Comparison of ENCODE assay signal across 40 cellular contexts in the genomic region with DNA sequence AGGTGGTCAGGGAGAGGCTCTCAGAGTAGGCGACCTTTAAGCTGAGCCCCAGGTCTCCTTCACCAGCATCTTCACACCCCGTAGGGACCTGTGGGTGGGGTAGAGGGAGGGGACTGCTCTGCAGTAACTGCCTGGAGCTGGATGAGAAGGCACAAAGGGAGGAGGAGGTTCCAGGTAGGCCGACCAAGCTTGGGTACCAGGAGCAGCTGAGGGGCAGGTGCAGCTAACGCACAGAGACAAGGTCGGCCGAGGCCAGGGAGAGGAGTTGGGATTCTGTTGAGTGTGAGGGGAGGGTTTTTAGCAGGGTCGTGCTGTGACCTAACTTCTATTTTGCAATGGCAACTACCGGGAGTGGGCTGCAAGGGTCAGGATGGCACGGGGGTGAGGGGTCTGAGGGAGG. TPM values are rescaled to one million over a fixed set of nuclear protein-coding genes. Genes with fewer than 3 reads are reported as not detected.
"Had no signal": no experiment of that assay in that cellular context is flagged by ENCODE, and none has a peak within 500 bp of the region (broad histone marks: within the 10 kb centered on the region; RNA-seq: fewer than 3 reads in every experiment).

No MANE protein-coding gene starts in this region.

- H3K36me3 ChIP-seq: ascending aorta, cardiac muscle cell, MG63 had no signal

- H3K27ac ChIP-seq: ascending aorta, cardiac muscle cell, PC-9, RWPE1, VCaP had no signal

- H3K4me2 ChIP-seq: PC-9 had no signal

- H3K9me3 ChIP-seq: ascending aorta, MG63 had no signal

- DNase-seq: activated B cell treated with CpG ODN at 0.5 μM for 24 hours; activated CD4-positive, alpha-beta memory T cell treated with anti-CD3 and anti-CD28 coated beads, Interleukin-2, amount 10 ng/mL, durations not matched to agents 7 days and 5 days; activated CD4-positive, alpha-beta T cell treated with anti-CD3 and anti-CD28 coated beads for 1 hour; activated CD4-positive, alpha-beta T cell treated with anti-CD3 and anti-CD28 coated beads for 48 hours; activated CD8-positive, alpha-beta memory T cell treated with anti-CD3 and anti-CD28 coated beads for 24 hours; activated CD8-positive, alpha-beta memory T cell treated with anti-CD3 and anti-CD28 coated beads, Interleukin-2, amount 10 ng/mL, durations not matched to agents 7 days and 5 days; activated CD8-positive, alpha-beta memory T cell treated with anti-CD3 and anti-CD28 coated beads, Interleukin-2, amount 50 U/mL, for 48 hours; activated effector memory CD4-positive, alpha-beta T cell treated with anti-CD3 and anti-CD28 coated beads, Interleukin-2, amount 50 U/mL, for 16 hours; activated naive CD4-positive, alpha-beta T cell; activated naive CD4-positive, alpha-beta T cell treated with anti-CD3 and anti-CD28 coated beads, Interleukin-2, amount 50 U/mL, for 16 hours; activated naive CD8-positive, alpha-beta T cell treated with anti-CD3 and anti-CD28 coated beads for 36 hours; activated T-cell treated with anti-CD3 and anti-CD28 coated beads, Interleukin-2, amount 50 U/mL, for 48 hours; amniotic stem cell; Kasumi-1; KG1; MG63; NCI-H1048; NCI-H1105 treated with DMSO at 0.1 percent for 48 hours; NCI-H1436; NCI-H1694; NCI-H1930; NCI-H2081 treated with DMSO at 0.1 percent for 48 hours; NCI-H2171; NCI-H510A; NCI-H526; NCI-H748 treated with DMSO at 0.1 percent for 48 hours; PC-9; SIG-M5; T-helper 1 cell; T-helper 2 cell; T-helper 9 cell had no signal

- H2AFZ ChIP-seq: PC-9 had no signal

- H3K4me3 ChIP-seq: ascending aorta, cardiac muscle cell, MG63, PC-9 had no signal

- H3K27me3 ChIP-seq: ascending aorta, cardiac muscle cell, MG63 had no signal

- FAIRE-seq: RCC 7860 had no signal

- ATAC-seq: activated CD8-positive, alpha-beta memory T cell treated with anti-CD3 and anti-CD28 coated beads, Interleukin-2, amount 10 ng/mL, durations not matched to agents 7 days and 5 days; activated T-helper 17 cell treated with anti-CD3 and anti-CD28 coated beads, Interleukin-2, amount 50 U/mL, for 72 hours; Right ventricle myocardium inferior; SK-N-SH treated with all-trans-retinoic acid at 6 μM for 48 hours had no signal

- H3K4me1 ChIP-seq: ascending aorta had no signal

RNA-seq across cellular contexts. Expression of a gene that starts 5.9 kb away (rescaled TPM):
- total RNA-seq: activated B cell treated with CpG ODN at 0.5 μM for 24 hours; activated CD8-positive, alpha-beta memory T cell treated with anti-CD3 and anti-CD28 coated beads, Interleukin-2, amount 10 ng/mL, durations not matched to agents 7 days and 5 days; activated naive CD8-positive, alpha-beta T cell treated with anti-CD3 and anti-CD28 coated beads for 36 hours; OCI-LY7; PC-9 had no signal
- polyA plus RNA-seq: cardiac muscle cell had no signal
